8 cellular contexts compared by ENCODE assay signal in the genomic region with DNA sequence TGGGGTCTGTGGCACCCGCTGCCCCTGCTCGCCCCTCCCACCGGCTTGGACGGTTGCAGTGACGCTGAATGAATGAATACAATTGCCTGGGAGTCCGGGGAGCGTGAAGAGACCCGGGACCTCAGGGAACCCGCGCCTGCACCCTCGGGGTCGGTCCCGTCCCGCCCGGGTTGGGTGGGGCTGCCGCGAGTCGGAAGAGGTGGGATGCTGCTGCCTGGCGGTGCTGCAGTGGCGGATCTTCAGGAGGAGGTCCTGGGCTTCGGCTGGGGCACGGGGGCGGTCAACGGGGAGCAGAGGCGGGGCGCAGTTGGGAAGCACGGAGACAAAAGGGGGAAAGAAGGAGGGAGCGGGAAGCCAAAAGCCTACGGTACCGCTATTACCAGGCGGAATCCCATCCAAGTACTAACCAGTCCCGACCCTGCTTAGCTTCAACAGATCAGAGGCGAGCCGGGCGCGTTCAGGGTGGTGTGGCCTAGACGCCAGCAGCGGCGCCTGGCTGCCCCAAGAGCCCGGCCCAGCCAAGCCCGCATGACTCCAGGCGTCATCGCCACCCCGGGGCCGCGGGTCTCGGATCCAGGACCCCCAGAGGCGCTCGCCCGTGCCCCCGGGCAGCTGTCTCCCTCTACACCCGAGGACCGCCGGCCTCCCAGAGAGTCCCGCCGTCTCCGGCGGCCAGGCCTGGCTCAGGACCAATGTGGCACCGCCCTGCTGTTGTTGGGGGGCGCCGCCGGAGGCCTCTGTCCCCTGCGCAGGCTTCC.
A peak's percentile ranks its signal among the peaks of the same experiment; 100 is the strongest.
DNase-seq lines count a peak whose midpoint lies in the region; ATAC-seq lines count a peak whose summit lies in the region.
"Not testable (repeated sequence)": the region's sequence is repeated elsewhere in the genome, so short reads cannot be mapped to it uniquely, and the experiment has no call there.

No MANE protein-coding gene starts in this region.

- peak overlapping the region; percentile 38 for H3K27ac ChIP-seq in ACC112 (ENCODE audit: low read depth, low read length)
- not testable (repeated sequence) for H3K27ac ChIP-seq in effector memory CD4-positive, alpha-beta T cell (ENCODE audit: insufficient read depth, low read length, poor library complexity, severe bottlenecking)

- H3K79me2 ChIP-seq in ACC112 (ENCODE audit: control insufficient read depth, insufficient read depth, low read length, unreplicated experiment): not testable (repeated sequence)

- H3K27me3 ChIP-seq in ACC112 (ENCODE audit: insufficient read depth, low read length): peaks cover 32% of the 10 kb centered on the region
- H3K27me3 ChIP-seq in effector memory CD4-positive, alpha-beta T cell (replicated peaks; ENCODE audit: control insufficient read depth, insufficient read depth, low read length, poor library complexity, severe bottlenecking): peaks cover 33% of the 10 kb centered on the region
- peaks cover 28% of the 10 kb centered on the region for H3K27me3 ChIP-seq in skeletal muscle satellite cell (ENCODE audit: control insufficient read depth, insufficient read depth, low read length)

- intact Hi-C loops in left colon (cut with DNase I, micrococcal nuclease): not testable (repeated sequence)

- H2AFZ ChIP-seq in ACC112 (ENCODE audit: low read length, unreplicated experiment): not testable (repeated sequence)

- H3K4me1 ChIP-seq in ACC112 (ENCODE audit: control insufficient read depth, insufficient read depth, low read length, unreplicated experiment); skeletal muscle satellite cell (ENCODE audit: control insufficient read depth, insufficient read depth, low read length): not testable (repeated sequence)
- H3K4me1 ChIP-seq in effector memory CD4-positive, alpha-beta T cell (ENCODE audit: control insufficient read depth, insufficient read depth, low read length, poor library complexity, severe bottlenecking): peaks cover 18% of the 10 kb centered on the region

- ATAC-seq in GM18868 (IDR thresholded peaks at IDR 0.05; ENCODE audit: unreplicated experiment) (peak; percentile 99), HG02759 (IDR thresholded peaks at IDR 0.05; ENCODE audit: unreplicated experiment) (peak; percentile 100), left colon (peak; percentile 99)

- H3K9ac ChIP-seq in skeletal muscle satellite cell (ENCODE audit: low read depth, low read length): peak overlapping the region; percentile 96

- peak overlapping the region; percentile 72 for H3K4me3 ChIP-seq in ACC112 (ENCODE audit: low read depth, low read length)
- peak overlapping the region; percentile 66 for H3K4me3 ChIP-seq in effector memory CD4-positive, alpha-beta T cell (ENCODE audit: insufficient read depth, low read depth, low read length, poor library complexity, severe bottlenecking)
- H3K4me3 ChIP-seq in skeletal muscle satellite cell (ENCODE audit: low read length): peak overlapping the region; percentile 92

- peak overlapping the region; percentile 100 for H3K4me2 ChIP-seq in skeletal muscle satellite cell (ENCODE audit: low read length)

- H3K9me3 ChIP-seq in effector memory CD4-positive, alpha-beta T cell (ENCODE audit: control insufficient read depth, low read length); skeletal muscle satellite cell (replicated peaks; ENCODE audit: low read length): not testable (repeated sequence)

- peak; percentile 90 for DNase-seq in LHCN-M2 (ENCODE audit: low read depth)
- peak; percentile 98 for DNase-seq in activated CD8-positive, alpha-beta memory T cell treated with anti-CD3 and anti-CD28 coated beads, Interleukin-2, amount 50 U/mL, for 48 hours
- DNase-seq in effector memory CD4-positive, alpha-beta T cell: peak in 1 of 3 donors; percentile 48
- peak; percentile 76 to 86 for DNase-seq in left colon

- H3K36me3 ChIP-seq in ACC112 (ENCODE audit: insufficient read depth, low read length); effector memory CD4-positive, alpha-beta T cell (ENCODE audit: control insufficient read depth, insufficient read depth, low read length); skeletal muscle satellite cell (ENCODE audit: insufficient read depth, low read length): not testable (repeated sequence)
